ENCODE assay signal across 1 cellular context in the genomic region with DNA sequence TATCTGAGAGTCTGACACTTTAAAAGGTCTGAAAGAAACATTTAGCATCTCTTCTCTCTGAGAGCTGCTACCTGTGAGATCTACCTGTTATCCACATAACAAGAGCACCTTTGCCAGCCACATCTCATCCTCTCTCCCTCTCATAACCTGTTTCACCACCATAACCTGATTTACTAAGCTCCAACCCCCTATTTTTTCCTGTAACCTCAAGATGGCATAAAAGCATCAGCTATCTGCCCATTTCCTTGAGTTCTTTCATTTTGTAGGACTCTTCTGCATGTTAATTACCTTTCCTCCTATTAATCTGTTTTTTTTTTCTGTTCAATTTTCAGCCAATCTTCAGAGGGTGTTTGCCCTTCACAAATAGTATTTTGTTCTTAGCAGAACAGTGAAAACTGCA.
TF ChIP-seq lines count a peak whose summit lies in the region.

No MANE protein-coding gene starts in this region.

TF ChIP-seq in HepG2, 621 proteins besides CTCF, POLR2A, EP300 and RAD21 (continued from another document):
- TF ChIP-seq NFAT5 (CRISPR knock-in tag; IDR thresholded peaks at IDR 0.05) (no peak), ZBTB25 (CRISPR knock-in tag; IDR thresholded peaks at IDR 0.05) (no peak), ZNF317 (CRISPR knock-in tag; IDR thresholded peaks at IDR 0.05) (no peak), ZNF281 (CRISPR knock-in tag; IDR thresholded peaks at IDR 0.05; ENCODE audit: borderline replicate concordance) (no peak), RFX5 (IDR thresholded peaks at IDR 0.05; ENCODE audit: low read depth, low read length) (no peak)
